ENCODE assay signal across 9 cellular contexts in the genomic region with DNA sequence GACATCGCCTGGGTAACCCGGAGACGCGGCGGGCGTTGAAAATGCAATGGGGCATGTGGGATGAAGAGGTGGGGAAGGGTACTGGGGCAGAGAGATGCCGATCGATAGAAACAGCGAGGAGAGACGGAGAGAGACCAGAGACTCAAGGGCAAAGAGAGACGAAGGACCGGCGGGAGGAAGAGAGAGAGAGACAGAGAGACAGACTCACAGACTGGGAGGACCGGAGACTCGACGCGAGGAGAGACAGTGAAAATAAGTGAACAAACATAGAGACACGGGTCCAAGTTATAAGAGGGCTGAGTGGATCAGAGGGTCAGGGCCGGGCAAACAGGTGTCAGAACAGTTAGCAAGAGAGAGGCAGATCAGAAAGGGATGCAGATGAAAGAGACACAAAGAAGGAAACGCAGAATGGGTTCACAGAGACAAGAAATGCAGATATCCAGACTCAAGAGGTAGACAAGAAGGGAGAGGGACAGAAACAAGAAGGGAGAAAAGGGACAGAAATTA. TPM values are rescaled to one million over a fixed set of nuclear protein-coding genes. Genes with fewer than 3 reads are reported as not detected.
DNase-seq lines count a peak whose midpoint lies in the region; ATAC-seq lines count a peak whose summit lies in the region.
"Had no signal": no experiment of that assay in that cellular context is flagged by ENCODE, and none has a peak within 500 bp of the region (broad histone marks: within the 10 kb centered on the region; RNA-seq: fewer than 3 reads in every experiment).

No MANE protein-coding gene starts in this region.

- peaks cover 7 to 18% of the 10 kb centered on the region in 2 donors for H3K36me3 ChIP-seq in stomach smooth muscle (ENCODE audit: control insufficient read depth in 2 of 2, insufficient read depth in 2 of 2, low read length in 2 of 2)

- no peaks in the 10 kb centered on the region for H3K27me3 Mint-ChIP-seq in T-helper 1 cell treated with Interleukin-12 subunit alpha and Interleukin-12 subunit beta and Interleukin-4 antibody, amounts not matched to agents 30 μg/mL and 1 μg/mL, for 36 hours (ENCODE audit: low read depth)
- no peaks in the 10 kb centered on the region for H3K27me3 Mint-ChIP-seq in activated naive CD8-positive, alpha-beta T cell treated with anti-CD3 and anti-CD28 coated beads for 36 hours
- peaks cover 19 to 20% (median 19%) of the 10 kb centered on the region in 3 donors for H3K27me3 Mint-ChIP-seq in immature natural killer cell (ENCODE audit: low read depth in 3 of 3)

- peak overlapping the region; percentile 85 to 89 for H3K9ac ChIP-seq in stomach smooth muscle (ENCODE audit: low read length in 2 of 2)

- ATAC-seq in HG03354 (IDR thresholded peaks at IDR 0.05; ENCODE audit: poor library complexity, severe bottlenecking, unreplicated experiment) = no peak

- H3K4me1 ChIP-seq in stomach smooth muscle (ENCODE audit: control insufficient read depth, insufficient read depth, low read length) = peaks cover 31% of the 10 kb centered on the region

- H3K4me3 ChIP-seq in stomach smooth muscle (ENCODE audit: low read length in 2 of 2) = peak overlapping the region; percentile 78 to 98

- no peak for DNase-seq in T-helper 1 cell
- DNase-seq in activated naive CD8-positive, alpha-beta T cell treated with anti-CD3 and anti-CD28 coated beads for 36 hours = no peak
- no peak for DNase-seq in immature natural killer cell
- no peak for DNase-seq in hepatic stellate cell (ENCODE audit: low spot score)
- DNase-seq in DMS53 (lab: John Stamatoyannopoulos, UW) = no peak
- DNase-seq: cerebellar nuclear complex had no signal

- H3K36me3 Mint-ChIP-seq in T-helper 1 cell treated with Interleukin-12 subunit alpha and Interleukin-12 subunit beta and Interleukin-4 antibody, amounts not matched to agents 30 μg/mL and 1 μg/mL, for 36 hours (ENCODE audit: low read depth) = peaks cover 6% of the 10 kb centered on the region
- peaks cover 13% of the 10 kb centered on the region for H3K36me3 Mint-ChIP-seq in activated naive CD8-positive, alpha-beta T cell treated with anti-CD3 and anti-CD28 coated beads for 36 hours
- H3K36me3 Mint-ChIP-seq in immature natural killer cell = peaks cover 0 to 3% (median 0%) of the 10 kb centered on the region in 3 donors

- H3K4me3 Mint-ChIP-seq in T-helper 1 cell treated with Interleukin-12 subunit alpha and Interleukin-12 subunit beta and Interleukin-4 antibody, amounts not matched to agents 30 μg/mL and 1 μg/mL, for 36 hours = peak overlapping the region; percentile 96
- peak overlapping the region; percentile 89 for H3K4me3 Mint-ChIP-seq in activated naive CD8-positive, alpha-beta T cell treated with anti-CD3 and anti-CD28 coated beads for 36 hours
- peak overlapping the region; percentile 95 to 99 (median 97) for H3K4me3 Mint-ChIP-seq in immature natural killer cell

- H3K27ac ChIP-seq in stomach smooth muscle (ENCODE audit: low read length) = peak overlapping the region; percentile 95

- no peaks in the 10 kb centered on the region for H3K27me3 ChIP-seq in stomach smooth muscle (ENCODE audit: control insufficient read depth in 1 of 2, insufficient read depth in 2 of 2, low read length in 2 of 2)

- H3K9me3 Mint-ChIP-seq in T-helper 1 cell treated with Interleukin-12 subunit alpha and Interleukin-12 subunit beta and Interleukin-4 antibody, amounts not matched to agents 30 μg/mL and 1 μg/mL, for 36 hours = no peaks in the 10 kb centered on the region
- no peaks in the 10 kb centered on the region for H3K9me3 Mint-ChIP-seq in activated naive CD8-positive, alpha-beta T cell treated with anti-CD3 and anti-CD28 coated beads for 36 hours
- no peaks in the 10 kb centered on the region for H3K9me3 Mint-ChIP-seq in immature natural killer cell

- H3K4me1 Mint-ChIP-seq in T-helper 1 cell treated with Interleukin-12 subunit alpha and Interleukin-12 subunit beta and Interleukin-4 antibody, amounts not matched to agents 30 μg/mL and 1 μg/mL, for 36 hours (ENCODE audit: low read depth) = peaks cover 33% of the 10 kb centered on the region
- peaks cover 39% of the 10 kb centered on the region for H3K4me1 Mint-ChIP-seq in activated naive CD8-positive, alpha-beta T cell treated with anti-CD3 and anti-CD28 coated beads for 36 hours
- H3K4me1 Mint-ChIP-seq in immature natural killer cell = peaks cover 29 to 36% of the 10 kb centered on the region in 2 donors

- H3K9me3 ChIP-seq in stomach smooth muscle (ENCODE audit: control insufficient read depth in 2 of 2, low read length in 2 of 2) = no peaks in the 10 kb centered on the region

- H3K27ac Mint-ChIP-seq in T-helper 1 cell treated with Interleukin-12 subunit alpha and Interleukin-12 subunit beta and Interleukin-4 antibody, amounts not matched to agents 30 μg/mL and 1 μg/mL, for 36 hours = peak overlapping the region; percentile 99
- peak overlapping the region; percentile 99 for H3K27ac Mint-ChIP-seq in activated naive CD8-positive, alpha-beta T cell treated with anti-CD3 and anti-CD28 coated beads for 36 hours
- peak overlapping the region; percentile 98 to 100 (median 100) for H3K27ac Mint-ChIP-seq in immature natural killer cell

RNA-seq across cellular contexts. Expression of a gene that starts 0.6 kb away (rescaled TPM):
- 10 to 100 TPM in 1 of 2 experiments, 1 to 10 TPM in 1; 10.0 to 10.2 TPM for total RNA-seq in activated naive CD8-positive, alpha-beta T cell treated with anti-CD3 and anti-CD28 coated beads for 36 hours
- 10 to 100 TPM in 1 of 3 donors, 1 to 10 TPM in 2; 3.2 to 10.4 (median 7.1) TPM for polyA plus RNA-seq in immature natural killer cell

RNA-seq across cellular contexts. Expression of a gene that starts 15.3 kb away (rescaled TPM):
- total RNA-seq in activated naive CD8-positive, alpha-beta T cell treated with anti-CD3 and anti-CD28 coated beads for 36 hours = 100 to 1,000 TPM; 154 to 162 TPM
- polyA plus RNA-seq in immature natural killer cell = 10 to 100 TPM; 10.8 to 18.5 (median 15.5) TPM

RNA-seq across cellular contexts. Expression of a gene that starts 18.8 kb away (rescaled TPM):
- 10 to 100 TPM; 76.9 to 79.2 TPM for total RNA-seq in activated naive CD8-positive, alpha-beta T cell treated with anti-CD3 and anti-CD28 coated beads for 36 hours
- 100 to 1,000 TPM; 210 to 265 (median 231) TPM for polyA plus RNA-seq in immature natural killer cell

RNA-seq across cellular contexts. Expression of a gene that starts 29.8 kb away (rescaled TPM):
- total RNA-seq in activated naive CD8-positive, alpha-beta T cell treated with anti-CD3 and anti-CD28 coated beads for 36 hours = 100 to 1,000 TPM; 671 to 701 TPM
- polyA plus RNA-seq in immature natural killer cell = 10 to 100 TPM; 34.3 to 36.3 (median 35.7) TPM

RNA-seq across cellular contexts. Expression of a gene that starts 54.1 kb away (rescaled TPM):
- 10 to 100 TPM; 11.1 to 11.8 TPM for total RNA-seq in activated naive CD8-positive, alpha-beta T cell treated with anti-CD3 and anti-CD28 coated beads for 36 hours
- 1 to 10 TPM; 2.8 to 7.2 (median 3.4) TPM for polyA plus RNA-seq in immature natural killer cell
